ENCODE assay signal across 12 cellular contexts in genomic region chr7:33422825-33423645, GRCh38.
DNase-seq lines count a peak whose midpoint lies in the region; ATAC-seq and TF ChIP-seq lines count a peak whose summit lies in the region.
"Had no signal": no experiment of that assay in that cellular context is flagged by ENCODE, and none has a peak within 500 bp of the region (broad histone marks: within the 10 kb centered on the region; RNA-seq: fewer than 3 reads in every experiment).

No MANE protein-coding gene starts in this region.

- peak; percentile 52 for ATAC-seq in GM18498 (IDR thresholded peaks at IDR 0.05; ENCODE audit: unreplicated experiment)
- peak; percentile 32 for ATAC-seq in GM21381 (IDR thresholded peaks at IDR 0.05; ENCODE audit: unreplicated experiment)
- ATAC-seq in HG02970 (IDR thresholded peaks at IDR 0.05; ENCODE audit: low FRiP score, unreplicated experiment): peak; percentile 34
- no peak for ATAC-seq in foreskin keratinocyte
- ATAC-seq in heart left ventricle: no peak
- ATAC-seq in activated T-cell treated with anti-CD3 and anti-CD28 coated beads, Interleukin-2, amount 50 U/mL, for 4 hours: no peak
- ATAC-seq in T-cell (replicated peaks in 1 of 4): no peak

- H3K4me3 ChIP-seq in MM.1S (ENCODE audit: low read length) (no peak overlapping the region), heart left ventricle (no peak overlapping the region)
- H3K4me3 ChIP-seq: smooth muscle cell had no signal

- DNase-seq in MM.1S (no peak), foreskin keratinocyte (no peak), heart left ventricle (no peak), T-cell (no peak)
- no peak for DNase-seq in activated T-cell treated with anti-CD3 and anti-CD28 coated beads, Interleukin-2, amount 50 U/mL, for 4 hours
- DNase-seq: activated T-cell treated with anti-CD3 and anti-CD28 coated beads, Interleukin-2, amount 50 U/mL, for 24 hours had no signal

- H3K27ac ChIP-seq in MM.1S (ENCODE audit: low read length): no peak overlapping the region
- H3K27ac ChIP-seq in foreskin keratinocyte: no peak overlapping the region
- H3K27ac ChIP-seq in heart left ventricle: no peak overlapping the region
- H3K27ac ChIP-seq: epithelial cell of prostate had no signal

- TF ChIP-seq POLR2A in heart left ventricle (IDR thresholded peaks at IDR 0.05): no peak

- POLR2A ChIA-PET in T-cell (lab: Charles Lee): interaction anchor here in 1 of 2 donors (0.7 kb wide), 1 partner anchor 23 kb away, joined by 3 read pairs; no protein-coding TSS in a partner anchor

- intact Hi-C loops in heart left ventricle (cut with DNase I): no loop called here

- H3F3A ChIP-seq in MM.1S (ENCODE audit: insufficient read depth, low read length): no peaks in the 10 kb centered on the region

- H3K27me3 ChIP-seq in MM.1S (replicated peaks; ENCODE audit: insufficient read depth, low read length) (no peaks in the 10 kb centered on the region), foreskin keratinocyte (no peaks in the 10 kb centered on the region), heart left ventricle (no peaks in the 10 kb centered on the region)

- TF ChIP-seq CTCF in MM.1S (IDR thresholded peaks at IDR 0.05; ENCODE audit: low read length): no peak
- no peak for TF ChIP-seq CTCF in foreskin keratinocyte (conservative IDR thresholded peaks at IDR 0.05)
- TF ChIP-seq CTCF in heart left ventricle (IDR thresholded peaks at IDR 0.05): no peak

- H3K9ac ChIP-seq in MM.1S (ENCODE audit: low read length): no peak overlapping the region

- H4K20me1 ChIP-seq in MM.1S (ENCODE audit: insufficient read depth, low read length): no peaks in the 10 kb centered on the region

- H3K27ac Mint-ChIP-seq in T-cell: no peak overlapping the region
- H3K27ac Mint-ChIP-seq: activated T-cell treated with anti-CD3 and anti-CD28 coated beads, Interleukin-2, amount 50 U/mL, for 24 hours; brain had no signal

- no peaks in the 10 kb centered on the region for H3K9me3 Mint-ChIP-seq in activated T-cell treated with anti-CD3 and anti-CD28 coated beads, Interleukin-2, amount 50 U/mL, for 4 hours
- no peaks in the 10 kb centered on the region for H3K9me3 Mint-ChIP-seq in T-cell
- H3K9me3 Mint-ChIP-seq: activated T-cell treated with anti-CD3 and anti-CD28 coated beads, Interleukin-2, amount 50 U/mL, for 24 hours; brain had no signal

- no peaks in the 10 kb centered on the region for H3K79me2 ChIP-seq in MM.1S (ENCODE audit: low read length)

- H3K4me2 ChIP-seq in MM.1S (ENCODE audit: low read depth, low read length): peak overlapping the region; percentile 1; the same call in 1 of the 2 replicates
- H3K4me2 ChIP-seq: smooth muscle cell had no signal

- no peaks in the 10 kb centered on the region for H3K27me3 Mint-ChIP-seq in activated T-cell treated with anti-CD3 and anti-CD28 coated beads, Interleukin-2, amount 50 U/mL, for 4 hours (ENCODE audit: low read depth)
- no peaks in the 10 kb centered on the region for H3K27me3 Mint-ChIP-seq in T-cell
- H3K27me3 Mint-ChIP-seq: activated T-cell treated with anti-CD3 and anti-CD28 coated beads, Interleukin-2, amount 50 U/mL, for 24 hours; brain had no signal

- H3K36me3 ChIP-seq in MM.1S (replicated peaks; ENCODE audit: insufficient read depth, low read length) (no peaks in the 10 kb centered on the region), heart left ventricle (no peaks in the 10 kb centered on the region)

- 0 out of 2 replicates have a peak, but pooled peaks cover 5% of the 10 kb centered on the region for H3K4me1 ChIP-seq in MM.1S (ENCODE audit: low read length)
- no peaks in the 10 kb centered on the region for H3K4me1 ChIP-seq in foreskin keratinocyte
- peaks cover 0 to 6% (median 0%) of the 10 kb centered on the region in 12 donors for H3K4me1 ChIP-seq in heart left ventricle

- no peak overlapping the region for H3K4me3 Mint-ChIP-seq in activated T-cell treated with anti-CD3 and anti-CD28 coated beads, Interleukin-2, amount 50 U/mL, for 4 hours
- no peak overlapping the region for H3K4me3 Mint-ChIP-seq in T-cell
- H3K4me3 Mint-ChIP-seq: activated T-cell treated with anti-CD3 and anti-CD28 coated beads, Interleukin-2, amount 50 U/mL, for 24 hours; brain had no signal

- H3K9me3 ChIP-seq in MM.1S (replicated peaks; ENCODE audit: insufficient read depth, low read length) (no peaks in the 10 kb centered on the region), heart left ventricle (no peaks in the 10 kb centered on the region)

- H3K4me1 Mint-ChIP-seq in activated T-cell treated with anti-CD3 and anti-CD28 coated beads, Interleukin-2, amount 50 U/mL, for 4 hours (ENCODE audit: low read depth): no peaks in the 10 kb centered on the region
- no peaks in the 10 kb centered on the region for H3K4me1 Mint-ChIP-seq in T-cell
- H3K4me1 Mint-ChIP-seq: brain had no signal

- H3K36me3 Mint-ChIP-seq in activated T-cell treated with anti-CD3 and anti-CD28 coated beads, Interleukin-2, amount 50 U/mL, for 4 hours (ENCODE audit: insufficient read depth): no peaks in the 10 kb centered on the region
- H3K36me3 Mint-ChIP-seq in T-cell: no peaks in the 10 kb centered on the region
- H3K36me3 Mint-ChIP-seq: brain had no signal

- H2AFZ ChIP-seq in MM.1S (ENCODE audit: low read length): no peak overlapping the region

- 76 to 93% (median 82%) methylated on average over 8 of the region's 8 CpGs for WGBS in heart left ventricle, 4 donors

- no peaks in the 10 kb centered on the region for H3K9me2 ChIP-seq in MM.1S (replicated peaks; ENCODE audit: insufficient read depth, low read length)

- CTCF ChIA-PET in T-cell (lab: Charles Lee): interaction anchor here (0.6 to 0.7 kb wide), 3 partner anchors 29 to 1099 kb away, joined by 3 to 4 read pairs (median 3); no protein-coding TSS in a partner anchor

Comparison
In these comparisons a context has a peak if more than half of its experiments do, and no peak if none do; other contexts are left out.
1. ATAC-seq: peak in GM18498 (single experiment), GM21381 (single experiment) and HG02970 (single experiment); none in foreskin keratinocyte (single experiment), heart left ventricle (0 of 4), activated T-cell treated with anti-CD3 and anti-CD28 coated beads, Interleukin-2, amount 50 U/mL, for 4 hours (0 of 2) and T-cell (0 of 4).